9 cellular contexts compared by ENCODE assay signal in genomic region chr1:15352122-15352957, GRCh38. TPM values are rescaled to one million over a fixed set of nuclear protein-coding genes. Genes with fewer than 3 reads are reported as not detected.
DNase-seq lines count a peak whose midpoint lies in the region; ATAC-seq and TF ChIP-seq lines count a peak whose summit lies in the region.
"Had no signal": no experiment of that assay in that cellular context is flagged by ENCODE, and none has a peak within 500 bp of the region (broad histone marks: within the 10 kb centered on the region; RNA-seq: fewer than 3 reads in every experiment).

No MANE protein-coding gene starts in this region.

- TF ChIP-seq CTCF in brain microvascular endothelial cell (IDR thresholded peaks at IDR 0.05; ENCODE audit: low read depth, low read length, missing control alignments) (no peak), osteocyte (IDR thresholded peaks at IDR 0.05) (no peak)

- H3K4me3 ChIP-seq in brain microvascular endothelial cell (ENCODE audit: low read depth, low read length) = no peak overlapping the region
- H3K4me3 ChIP-seq: BLaER1 had no signal

- no peaks in the 10 kb centered on the region for H3K27me3 Mint-ChIP-seq in osteocyte (ENCODE audit: unreplicated experiment)

- peak; percentile 46 for DNase-seq in NCI-H2171 treated with DMSO at 0.1 percent for 48 hours (lab: John Stamatoyannopoulos, UW)
- no peak for DNase-seq in NCI-H2171 (lab: John Stamatoyannopoulos, UW)
- peak; percentile 95 for DNase-seq in RPMI7951 (ENCODE audit: low read depth)
- DNase-seq in brain microvascular endothelial cell = peak; percentile 69
- DNase-seq in osteocyte (ENCODE audit: extremely low spot score, unreplicated experiment) = no peak
- no peak for DNase-seq in NCI-H748 treated with DMSO at 0.1 percent for 48 hours (lab: John Stamatoyannopoulos, UW)
- no peak for DNase-seq in nucleus accumbens (lab: John Stamatoyannopoulos, UW)

- peak overlapping the region; percentile 64 for H3K27ac Mint-ChIP-seq in osteocyte (ENCODE audit: unreplicated experiment)

- H3K4me1 Mint-ChIP-seq in osteocyte (ENCODE audit: unreplicated experiment) = peaks cover 55% of the 10 kb centered on the region

- H3K27ac ChIP-seq in brain microvascular endothelial cell = no peak overlapping the region
- H3K27ac ChIP-seq: BLaER1 had no signal

- no peaks in the 10 kb centered on the region for H3K36me3 ChIP-seq in brain microvascular endothelial cell (replicated peaks)
- H3K36me3 ChIP-seq: BLaER1 had no signal

- no peaks in the 10 kb centered on the region for H3K27me3 ChIP-seq in brain microvascular endothelial cell (replicated peaks)
- H3K27me3 ChIP-seq: BLaER1 had no signal

- ATAC-seq in GM18873 (IDR thresholded peaks at IDR 0.05; ENCODE audit: low FRiP score, unreplicated experiment) = no peak

- H3K4me3 Mint-ChIP-seq in osteocyte (ENCODE audit: unreplicated experiment) = no peak overlapping the region

- H3K36me3 Mint-ChIP-seq in osteocyte (ENCODE audit: unreplicated experiment) = no peaks in the 10 kb centered on the region

- H3K9me3 Mint-ChIP-seq in osteocyte (ENCODE audit: unreplicated experiment) = no peaks in the 10 kb centered on the region

- in situ Hi-C loops in brain microvascular endothelial cell (cut with HindIII; ENCODE audit: low pct_ligation_motif_present, low sequenced_read_pairs) = no loop called here

RNA-seq across cellular contexts. Expression of gene EFHD2, which starts 57.3 kb away (rescaled TPM):
- total RNA-seq in RPMI7951 (2014; rRNA removed; shearing (Covaris generic)) = 52.5 and 70.9 TPM in 2 replicates
- 20.3 and 21.9 TPM in 2 replicates for total RNA-seq in osteocyte

Comparison
In these comparisons a context has a peak if more than half of its experiments do, and no peak if none do; other contexts are left out.
1. DNase-seq: peak in NCI-H2171 treated with DMSO at 0.1 percent for 48 hours (single experiment), RPMI7951 (single experiment) and brain microvascular endothelial cell (single experiment); none in NCI-H2171 (single experiment), osteocyte (single experiment), NCI-H748 treated with DMSO at 0.1 percent for 48 hours (single experiment) and nucleus accumbens (0 of 56).